28 cellular contexts compared by ENCODE assay signal in the genomic region with DNA sequence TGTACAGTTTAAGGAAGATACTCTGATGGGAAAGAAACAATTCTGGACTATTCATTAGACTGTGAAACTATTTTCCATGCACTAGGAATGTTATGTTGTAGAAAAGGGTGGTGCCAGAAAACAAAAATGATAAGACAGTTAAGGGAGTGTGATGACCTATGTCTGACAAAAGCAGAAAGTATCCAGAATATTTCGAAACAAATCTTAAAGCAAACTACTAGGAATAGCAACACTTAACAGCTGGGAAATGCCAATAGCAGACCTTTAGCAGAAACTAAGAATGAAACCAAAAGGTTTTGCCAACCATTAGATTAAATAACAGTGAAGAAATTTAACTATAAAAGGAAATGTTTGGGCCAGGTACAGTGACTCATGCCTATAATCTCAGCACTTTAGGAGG. TPM values are rescaled to one million over a fixed set of nuclear protein-coding genes. Genes with fewer than 3 reads are reported as not detected.
DNase-seq lines count a peak whose midpoint lies in the region; ATAC-seq and TF ChIP-seq lines count a peak whose summit lies in the region.
"Had no signal": no experiment of that assay in that cellular context is flagged by ENCODE, and none has a peak within 500 bp of the region (broad histone marks: within the 10 kb centered on the region; RNA-seq: fewer than 3 reads in every experiment).

No MANE protein-coding gene starts in this region.

- H3K27ac Mint-ChIP-seq in HFFc6: no peak overlapping the region; the same call in none of the 2 replicates
- H3K27ac Mint-ChIP-seq: activated T-cell treated with anti-CD3 and anti-CD28 coated beads, Interleukin-2, amount 50 U/mL, for 24 hours; effector memory CD8-positive, alpha-beta T cell; naive thymus-derived CD4-positive, alpha-beta T cell had no signal

- intact Hi-C loops in stomach (cut with DNase I; ENCODE audit: low total_unique reads): no loop called here

- no peak for TF ChIP-seq POLR2A in stomach (IDR thresholded peaks at IDR 0.05)

- peaks cover 13% of the 10 kb centered on the region for H3K4me1 Mint-ChIP-seq in HFFc6 (ENCODE audit: low read depth)

- peaks cover 0 to 24% (median 0%) of the 10 kb centered on the region in 3 donors for H3K27me3 ChIP-seq in stomach
- H3K27me3 ChIP-seq: pancreas, uterus had no signal

- no peak for TF ChIP-seq CTCF in HFFc6 (IDR thresholded peaks at IDR 0.05)
- no peak for TF ChIP-seq CTCF in cardiac fibroblast (IDR thresholded peaks at IDR 0.05; ENCODE audit: low read depth, low read length)
- no peak for TF ChIP-seq CTCF in stomach (IDR thresholded peaks at IDR 0.05)

- TF ChIP-seq EP300 in stomach (IDR thresholded peaks at IDR 0.05): no peak

- DNase-seq in AG08395 (ENCODE audit: low spot score) (peak; percentile 48), HFFc6 (peak; percentile 46), cardiac fibroblast (ENCODE audit: low read depth in 2 of 2) (peak; percentile 57 to 84), hepatic stellate cell (ENCODE audit: low spot score) (peak; percentile 39), amygdala (lab: John Stamatoyannopoulos, UW) (no peak), stomach (no peak)
- DNase-seq: ACHN; activated CD4-positive, CD25-positive, alpha-beta regulatory T cell treated with anti-CD3 and anti-CD28 coated beads, Interleukin-2, amount 50 U/mL, for 72 hours; activated naive CD4-positive, alpha-beta T cell treated with Interleukin-2 at 50 U/mL for 16 hours; activated T-cell treated with anti-CD3 and anti-CD28 coated beads, Interleukin-2, amount 50 U/mL, for 24 hours; aorta; DND-41; effector memory CD8-positive, alpha-beta T cell; foreskin melanocyte; kidney; MM.1S; naive thymus-derived CD4-positive, alpha-beta T cell; NCI-H1436 treated with DMSO at 0.1 percent for 48 hours; NCI-H2171 treated with DMSO at 0.1 percent for 48 hours; pancreas; T-helper 9 cell; uterus had no signal

- no peaks in the 10 kb centered on the region for H3K36me3 Mint-ChIP-seq in HFFc6 (ENCODE audit: low read depth)
- H3K36me3 Mint-ChIP-seq: naive thymus-derived CD4-positive, alpha-beta T cell had no signal

- H3K4me3 ChIP-seq in cardiac fibroblast (replicated peaks in 1 of 2; ENCODE audit: low read depth in 2 of 2, low read length in 2 of 2) (no peak overlapping the region), stomach (no peak overlapping the region)
- H3K4me3 ChIP-seq: pancreas, suprapubic skin, uterus had no signal

- ATAC-seq in HG03108 (IDR thresholded peaks at IDR 0.05; ENCODE audit: unreplicated experiment): no peak
- ATAC-seq in HG03571 (IDR thresholded peaks at IDR 0.05; ENCODE audit: unreplicated experiment): no peak
- ATAC-seq: effector memory CD8-positive, alpha-beta T cell; naive thymus-derived CD4-positive, alpha-beta T cell; pancreas; sciatic nerve had no signal

- H3K36me3 ChIP-seq in stomach: no peaks in the 10 kb centered on the region
- H3K36me3 ChIP-seq: pancreas, suprapubic skin, uterus had no signal

- peak overlapping the region; percentile 30; the same call in 1 of the 2 replicates for H3K4me3 Mint-ChIP-seq in HFFc6
- H3K4me3 Mint-ChIP-seq: activated T-cell treated with anti-CD3 and anti-CD28 coated beads, Interleukin-2, amount 50 U/mL, for 24 hours; effector memory CD8-positive, alpha-beta T cell; naive thymus-derived CD4-positive, alpha-beta T cell had no signal

- WGBS in stomach, 5 donors: 25 to 65% (median 41%) methylated on average over 1 of the region's 1 CpG

- peak overlapping the region in 2 of 5 donors; percentile 32 to 43 for H3K27ac ChIP-seq in stomach
- H3K27ac ChIP-seq: HL-60, pancreas, RWPE1, suprapubic skin had no signal

- peaks cover 0 to 45% (median 32%) of the 10 kb centered on the region in 4 donors for H3K4me1 ChIP-seq in stomach
- H3K4me1 ChIP-seq: uterus had no signal

- H3K9me3 Mint-ChIP-seq in HFFc6: no peaks in the 10 kb centered on the region
- H3K9me3 Mint-ChIP-seq: activated T-cell treated with anti-CD3 and anti-CD28 coated beads, Interleukin-2, amount 50 U/mL, for 24 hours; effector memory CD8-positive, alpha-beta T cell had no signal

- H3K9me3 ChIP-seq in stomach: no peaks in the 10 kb centered on the region
- H3K9me3 ChIP-seq: pancreas, suprapubic skin, uterus had no signal

- H3K27me3 Mint-ChIP-seq in HFFc6 (ENCODE audit: insufficient read depth): no peaks in the 10 kb centered on the region; the same call in 1 of the 2 replicates

RNA-seq across cellular contexts. Expression of a gene that starts 3.3 kb away (rescaled TPM):
- total RNA-seq in HFFc6 (2021; fragmentation: NEBNext Ultra II Directional; extraction: Animal tissue kit (Norgen Biotek cat#: 25700)): 1 to 10 TPM in 2 of 6 experiments, under 1 TPM in 4; 0.52 to 1.2 (median 0.92) TPM
- 10 to 100 TPM in 1 of 5 donors, 1 to 10 TPM in 3, not detected in 1; 4.2 to 33.9 (median 6.4) TPM for total RNA-seq in stomach
- 1 to 10 TPM in 2 of 3 donors, under 1 TPM in 1; 0.80 to 1.4 (median 1.4) TPM for polyA plus RNA-seq in stomach
- polyA plus RNA-seq: naive thymus-derived CD4-positive, alpha-beta T cell had no signal

Comparison
In these comparisons a context has a peak if more than half of its experiments do, and no peak if none do; other contexts are left out.
1. DNase-seq: peak in AG08395 (single experiment), HFFc6 (single experiment), cardiac fibroblast (2 of 2) and hepatic stellate cell (single experiment); none in amygdala (0 of 56) and stomach (single experiment).